ENCODE assay signal across 23 cellular contexts in the genomic region with DNA sequence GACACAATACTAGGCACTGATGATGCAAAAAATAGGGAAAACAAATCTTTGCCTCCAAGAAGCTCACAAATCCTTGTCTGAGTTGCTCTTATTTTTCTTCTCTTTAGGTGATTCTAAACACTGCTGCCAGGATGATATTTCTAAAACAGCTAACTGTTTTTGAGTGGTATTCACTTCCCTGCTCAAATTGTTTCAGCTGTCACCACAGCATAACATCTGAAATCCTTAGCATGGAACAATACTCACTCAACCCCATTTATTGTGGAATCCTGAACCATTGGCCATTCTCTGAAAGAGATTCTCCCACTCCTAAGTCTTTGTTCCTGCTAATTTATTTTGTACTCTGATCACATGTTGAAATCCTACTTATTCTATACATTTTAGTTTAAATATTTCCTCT. TPM values are rescaled to one million over a fixed set of nuclear protein-coding genes. Genes with fewer than 3 reads are reported as not detected.
"Had no signal": no experiment of that assay in that cellular context is flagged by ENCODE, and none has a peak within 500 bp of the region (broad histone marks: within the 10 kb centered on the region; RNA-seq: fewer than 3 reads in every experiment).

No MANE protein-coding gene starts in this region.

- H3K4me1 ChIP-seq: colonic mucosa, gastrocnemius medialis, heart right ventricle, left lung, lower lobe of right lung had no signal

- H3K27me3 ChIP-seq: colonic mucosa, esophagus squamous epithelium, gastrocnemius medialis, heart right ventricle, left lung had no signal

- H3K36me3 ChIP-seq: colonic mucosa, esophagus squamous epithelium, gastrocnemius medialis, heart right ventricle, left lung, lower lobe of right lung had no signal

- H3K9me3 ChIP-seq: colonic mucosa, esophagus squamous epithelium, gastrocnemius medialis, heart right ventricle, left lung, lower lobe of right lung, mucosa of descending colon had no signal

- H3K4me3 ChIP-seq: colonic mucosa, esophagus squamous epithelium, gastrocnemius medialis, heart right ventricle, left lung, lower lobe of right lung, mucosa of descending colon had no signal

- DNase-seq: colonic mucosa; cortex of kidney; effector CD8-positive, alpha-beta T cell; effector memory CD8-positive, alpha-beta T cell; endodermal cell; erythroblast; esophagus squamous epithelium; foreskin melanocyte; gastrocnemius medialis; glutamatergic neuron; head of caudate nucleus; heart right ventricle; hippocampal formation; left cardiac atrium; left lung; left ventricle myocardium superior; lower lobe of right lung; mucosa of descending colon had no signal

- H3K27ac ChIP-seq: colonic mucosa, esophagus squamous epithelium, gastrocnemius medialis, heart right ventricle, left lung, lower lobe of right lung had no signal

RNA-seq across cellular contexts. Expression of a gene that starts 4.8 kb away (rescaled TPM):
- total RNA-seq: dermis microvascular lymphatic vessel endothelial cell, endodermal cell, gastrocnemius medialis, heart right ventricle, kidney epithelial cell, left cardiac atrium, left ventricle myocardium superior, lung microvascular endothelial cell, mesenteric fat pad, mesothelial cell of epicardium, mucosa of descending colon had no signal
- polyA plus RNA-seq: heart right ventricle had no signal
